In the genomic region with DNA sequence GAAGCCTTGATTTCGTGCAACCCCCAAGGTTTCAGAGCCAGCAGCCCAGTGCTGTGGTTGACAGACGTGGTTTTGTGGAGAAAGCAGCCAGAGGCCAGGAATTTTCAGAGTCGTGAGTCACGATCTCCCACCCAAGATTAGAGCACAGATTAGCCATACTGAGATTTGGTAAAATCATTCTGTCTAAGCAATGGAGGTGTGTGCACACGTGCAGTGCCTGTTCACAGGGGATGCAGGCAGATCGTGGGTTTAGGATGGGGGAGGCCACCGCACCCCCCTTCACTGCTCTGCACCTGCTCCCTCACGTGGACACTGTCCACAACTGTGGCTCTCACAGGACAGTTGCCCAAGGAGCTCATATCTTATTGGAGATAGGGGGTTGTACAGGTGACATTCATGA, we compare ENCODE assay signal across 13 cellular contexts. TPM values are rescaled to one million over a fixed set of nuclear protein-coding genes. Genes with fewer than 3 reads are reported as not detected.
A peak's percentile ranks its signal among the peaks of the same experiment; 100 is the strongest.
DNase-seq lines count a peak whose midpoint lies in the region; ATAC-seq and TF ChIP-seq lines count a peak whose summit lies in the region.
"Had no signal": no experiment of that assay in that cellular context is flagged by ENCODE, and none has a peak within 500 bp of the region (broad histone marks: within the 10 kb centered on the region; RNA-seq: fewer than 3 reads in every experiment).

No MANE protein-coding gene starts in this region.

- ATAC-seq in CD8-positive, alpha-beta T cell, result no peak
- no peak for ATAC-seq in body of pancreas
- ATAC-seq: lower lobe of right lung had no signal

- POLR2A ChIA-PET in CD8-positive, alpha-beta T cell (lab: Charles Lee), result interaction anchor here (1.4 to 4.9 kb wide), 4 partner anchors 14 to 85 kb away, joined by 3 to 30 read pairs (median 14); no protein-coding TSS in a partner anchor

- CTCF ChIA-PET in CD8-positive, alpha-beta T cell (lab: Charles Lee), result interaction anchor here (1.0 to 8.1 kb wide), 7 partner anchors 31 to 177 kb away, joined by 3 to 105 read pairs (median 19); no protein-coding TSS in a partner anchor

- H3K36me3 Mint-ChIP-seq in CD8-positive, alpha-beta T cell, result peaks cover 68% of the 10 kb centered on the region
- H3K36me3 Mint-ChIP-seq in activated naive CD8-positive, alpha-beta T cell treated with anti-CD3 and anti-CD28 coated beads for 36 hours, result peaks cover 58% of the 10 kb centered on the region

- H3K4me3 ChIP-seq in CD8-positive, alpha-beta T cell (ENCODE audit: low read depth, low read length), result no peak overlapping the region
- no peak overlapping the region for H3K4me3 ChIP-seq in tibial artery
- H3K4me3 ChIP-seq in body of pancreas, result no peak overlapping the region
- H3K4me3 ChIP-seq: cardiac muscle cell, lower lobe of right lung had no signal

- peaks cover 4% of the 10 kb centered on the region for H3K36me3 ChIP-seq in CD8-positive, alpha-beta T cell (ENCODE audit: insufficient read depth, low read length)
- H3K36me3 ChIP-seq in tibial artery (peaks cover 8 to 35% (median 12%) of the 10 kb centered on the region in 3 donors), body of pancreas (replicated peaks in 1 of 2; ENCODE audit: insufficient read depth in 1 of 2, low read depth in 2 of 2) (no peaks in the 10 kb centered on the region)

- peak overlapping the region; percentile 97 for H3K27ac ChIP-seq in CD8-positive, alpha-beta T cell (ENCODE audit: low read depth, low read length)
- H3K27ac ChIP-seq in substantia nigra (ENCODE audit: low read depth, low read length, poor library complexity, severe bottlenecking), result no peak overlapping the region
- H3K27ac ChIP-seq in tibial artery, result no peak overlapping the region
- no peak overlapping the region for H3K27ac ChIP-seq in body of pancreas
- H3K27ac ChIP-seq: cardiac muscle cell had no signal

- peaks cover 87% of the 10 kb centered on the region for H3K4me1 ChIP-seq in CD8-positive, alpha-beta T cell (ENCODE audit: insufficient read depth, low read length)
- H3K4me1 ChIP-seq in tibial artery (peaks cover 0 to 22% (median 0%) of the 10 kb centered on the region in 4 donors), body of pancreas (no peaks in the 10 kb centered on the region)

- intact Hi-C loops in CD8-positive, alpha-beta T cell (cut with DNase I, micrococcal nuclease), result loop anchor here in 1 of 2 experiments (5.0 kb wide), 1 partner anchor 42 kb away; no protein-coding TSS in a partner anchor
- intact Hi-C loops in tibial artery (cut with DNase I; ENCODE audit: low total_unique reads), result no loop called here
- intact Hi-C loops in body of pancreas (cut with DNase I), result no loop called here

- no peak for DNase-seq in CD8-positive, alpha-beta T cell
- DNase-seq in HT1080 (ENCODE audit: low read depth) (peak; percentile 63), myocyte (ENCODE audit: low read depth) (peak; percentile 49), substantia nigra (lab: John Stamatoyannopoulos, UW) (no peak), tibial artery (no peak), NCI-H2171 treated with DMSO at 0.1 percent for 48 hours (lab: John Stamatoyannopoulos, UW) (no peak), body of pancreas (no peak)
- peak; percentile 14 for DNase-seq in activated naive CD8-positive, alpha-beta T cell treated with anti-CD3 and anti-CD28 coated beads for 36 hours
- DNase-seq: DMS 273 treated with DMSO at 0.1 percent for 48 hours, lower lobe of right lung, RPMI8226 had no signal

- no peaks in the 10 kb centered on the region for H3K9me3 Mint-ChIP-seq in CD8-positive, alpha-beta T cell
- no peaks in the 10 kb centered on the region for H3K9me3 Mint-ChIP-seq in activated naive CD8-positive, alpha-beta T cell treated with anti-CD3 and anti-CD28 coated beads for 36 hours

- no peaks in the 10 kb centered on the region for H3K27me3 Mint-ChIP-seq in CD8-positive, alpha-beta T cell (ENCODE audit: low read depth)
- no peaks in the 10 kb centered on the region for H3K27me3 Mint-ChIP-seq in activated naive CD8-positive, alpha-beta T cell treated with anti-CD3 and anti-CD28 coated beads for 36 hours

- H3K27ac Mint-ChIP-seq in CD8-positive, alpha-beta T cell, result peak overlapping the region; percentile 99
- H3K27ac Mint-ChIP-seq in activated naive CD8-positive, alpha-beta T cell treated with anti-CD3 and anti-CD28 coated beads for 36 hours, result peak overlapping the region; percentile 85

- no peak for TF ChIP-seq POLR2A in body of pancreas (IDR thresholded peaks at IDR 0.05)

- no peak for TF ChIP-seq CTCF in CD8-positive, alpha-beta T cell (IDR thresholded peaks at IDR 0.05)
- TF ChIP-seq CTCF in tibial artery (IDR thresholded peaks at IDR 0.05) (no peak), body of pancreas (IDR thresholded peaks at IDR 0.05) (no peak)

- H3K27me3 ChIP-seq in CD8-positive, alpha-beta T cell (ENCODE audit: insufficient read depth, low read length), result no peaks in the 10 kb centered on the region
- H3K27me3 ChIP-seq in tibial artery (no peaks in the 10 kb centered on the region), body of pancreas (no peaks in the 10 kb centered on the region)
- H3K27me3 ChIP-seq: cardiac muscle cell had no signal

- peak overlapping the region; percentile 13 for H3K4me3 Mint-ChIP-seq in CD8-positive, alpha-beta T cell
- peak overlapping the region; percentile 3 for H3K4me3 Mint-ChIP-seq in activated naive CD8-positive, alpha-beta T cell treated with anti-CD3 and anti-CD28 coated beads for 36 hours

- 85% methylated on average over 3 to 8 of the region's 8 CpGs for WGBS in body of pancreas, 2 donors

- no peaks in the 10 kb centered on the region for H3K9me3 ChIP-seq in CD8-positive, alpha-beta T cell (ENCODE audit: low read length)
- H3K9me3 ChIP-seq in tibial artery, result no peaks in the 10 kb centered on the region
- H3K9me3 ChIP-seq in body of pancreas, result no peaks in the 10 kb centered on the region
- H3K9me3 ChIP-seq: lower lobe of right lung had no signal

- peaks cover 94% of the 10 kb centered on the region for H3K4me1 Mint-ChIP-seq in CD8-positive, alpha-beta T cell (ENCODE audit: low read depth)
- H3K4me1 Mint-ChIP-seq in activated naive CD8-positive, alpha-beta T cell treated with anti-CD3 and anti-CD28 coated beads for 36 hours, result peaks cover 86% of the 10 kb centered on the region

RNA-seq across cellular contexts. Expression of gene GPR183, which starts 46.6 kb away (rescaled TPM):
- 10 to 100 TPM; 80.2 to 85.5 TPM for total RNA-seq in CD8-positive, alpha-beta T cell
- total RNA-seq in HT1080 (2014; rRNA removed; shearing (Covaris generic)), result not detected in 2 replicates
- polyA plus RNA-seq in HT1080 (2015; cell fraction: cytosol; rRNA removed), result not detected in 2 replicates
- polyA plus RNA-seq in HT1080 (2015; cell fraction: nucleus; rRNA removed), result 0.29 and 0.66 TPM in 2 replicates
- 1 to 10 TPM; 4.3 to 4.5 TPM for total RNA-seq in activated naive CD8-positive, alpha-beta T cell treated with anti-CD3 and anti-CD28 coated beads for 36 hours
- 0.32 TPM in 1 of 2 replicates, not detected in the other for total RNA-seq in myocyte
- polyA plus RNA-seq in myocyte (2012), result 0.19 TPM
- total RNA-seq in body of pancreas, result 1 to 10 TPM in 1 of 2 donors, not detected in 1; 3.6 TPM
- total RNA-seq: renal cortical epithelial cell had no signal

Comparison
In these comparisons a context has a peak if more than half of its experiments do, and no peak if none do; other contexts are left out.
1. DNase-seq: peak in HT1080 (single experiment), activated naive CD8-positive, alpha-beta T cell treated with anti-CD3 and anti-CD28 coated beads for 36 hours (single experiment) and myocyte (single experiment); none in CD8-positive, alpha-beta T cell (0 of 7), substantia nigra (0 of 49), tibial artery (0 of 2), NCI-H2171 treated with DMSO at 0.1 percent for 48 hours (single experiment) and body of pancreas (0 of 4).
2. RNA of gene GPR183, which starts 46.6 kb away (total RNA-seq): 80.2 to 85.5 TPM in CD8-positive, alpha-beta T cell; 4.3 to 4.5 TPM in activated naive CD8-positive, alpha-beta T cell treated with anti-CD3 and anti-CD28 coated beads for 36 hours, 3.6 TPM in body of pancreas, 0.32 TPM in myocyte and not detected in HT1080; every median in the first group is over 10 times any median in the second.